35 cellular contexts compared by ENCODE assay signal in genomic region chr6:84317463-84317862, GRCh38.
"Had no signal": no experiment of that assay in that cellular context is flagged by ENCODE, and none has a peak within 500 bp of the region (broad histone marks: within the 10 kb centered on the region; RNA-seq: fewer than 3 reads in every experiment).

No MANE protein-coding gene starts in this region.

- H3K9me3 ChIP-seq: MG63 had no signal

- H3K27me3 ChIP-seq: MG63 had no signal

- H3K4me3 ChIP-seq: MG63 had no signal

- DNase-seq: Karpas-422, Kasumi-1, MG63, MM.1S, MV-4-11, NCI-H1048, NCI-H1092, NCI-H1092 treated with DMSO at 0.1 percent for 48 hours, NCI-H1105, NCI-H1105 treated with DMSO at 0.1 percent for 48 hours, NCI-H1417, NCI-H1417 treated with DMSO at 0.1 percent for 48 hours, NCI-H1436, NCI-H1436 treated with DMSO at 0.1 percent for 48 hours, NCI-H146, NCI-H1694, NCI-H1694 treated with DMSO at 0.1 percent for 48 hours, NCI-H187, NCI-H187 treated with DMSO at 0.1 percent for 48 hours, NCI-H1930, NCI-H2029, NCI-H2029 treated with DMSO at 0.1 percent for 48 hours, NCI-H2081, NCI-H2081 treated with DMSO at 0.1 percent for 48 hours, NCI-H2107, NCI-H2171, NCI-H2171 treated with DMSO at 0.1 percent for 48 hours, NCI-H2227 treated with DMSO at 0.1 percent for 48 hours, NCI-H226, NCI-H345, NCI-H446, NCI-H446 treated with DMSO at 0.1 percent for 48 hours, NCI-H510A, NCI-H510A treated with DMSO at 0.1 percent for 48 hours, NCI-H524 had no signal

- H3K36me3 ChIP-seq: MG63 had no signal
